ENCODE assay signal across 8 cellular contexts in genomic region chr16:681746-682427, GRCh38. TPM values are rescaled to one million over a fixed set of nuclear protein-coding genes. Genes with fewer than 3 reads are reported as not detected.
A peak's percentile ranks its signal among the peaks of the same experiment; 100 is the strongest.
DNase-seq lines count a peak whose midpoint lies in the region; ATAC-seq and TF ChIP-seq lines count a peak whose summit lies in the region.

No MANE protein-coding gene starts in this region.

- peak overlapping the region; percentile 66 to 84 (median 81) for H3K4me3 Mint-ChIP-seq in CD8-positive, alpha-beta memory T cell
- H3K4me3 Mint-ChIP-seq in MCF 10A (ENCODE audit: unreplicated experiment): peak overlapping the region; percentile 76
- H3K4me3 Mint-ChIP-seq in nephron: peak overlapping the region; percentile 77 to 85 (median 83)

- peaks cover 8% of the 10 kb centered on the region for H3K36me3 ChIP-seq in CD8-positive, alpha-beta memory T cell (ENCODE audit: insufficient read depth, low read length)

- peak overlapping the region in 6 of 8 donors; percentile 12 to 94 (median 67) for H3K27ac Mint-ChIP-seq in CD8-positive, alpha-beta memory T cell
- peak overlapping the region; percentile 57 for H3K27ac Mint-ChIP-seq in MCF 10A (ENCODE audit: low read depth, unreplicated experiment)
- H3K27ac Mint-ChIP-seq in nephron: no peak overlapping the region

- no peaks in the 10 kb centered on the region for H3K9me3 Mint-ChIP-seq in CD8-positive, alpha-beta memory T cell
- H3K9me3 Mint-ChIP-seq in MCF 10A (ENCODE audit: unreplicated experiment): no peaks in the 10 kb centered on the region
- H3K9me3 Mint-ChIP-seq in nephron: no peaks in the 10 kb centered on the region

- H3K27me3 Mint-ChIP-seq in CD8-positive, alpha-beta memory T cell: no peaks in the 10 kb centered on the region
- H3K27me3 Mint-ChIP-seq in MCF 10A (ENCODE audit: insufficient read depth, unreplicated experiment) (no peaks in the 10 kb centered on the region), nephron (ENCODE audit: low read depth) (no peaks in the 10 kb centered on the region)

- no peaks in the 10 kb centered on the region for H3K27me3 ChIP-seq in CD8-positive, alpha-beta memory T cell (ENCODE audit: insufficient read depth, low read length, poor library complexity, severe bottlenecking)

- no peaks in the 10 kb centered on the region for H3K9me3 ChIP-seq in CD8-positive, alpha-beta memory T cell (ENCODE audit: low read length)

- CTCF ChIA-PET in CD8-positive, alpha-beta memory T cell (lab: Charles Lee): interaction anchor here (1.3 to 2.3 kb wide), 5 partner anchors 8 to 14 kb away, joined by 3 to 8 read pairs (median 7); partner anchors contain the start of genes RHOT2 and WDR24
- CTCF ChIA-PET in MCF 10A (lab: Yijun Ruan, JAX): interaction anchor here (1.0 to 1.8 kb wide), 3 partner anchors 14 to 31 kb away, joined by 4 to 9 read pairs (median 5); partner anchors contain the start of gene RHOT2

- ATAC-seq in GM21423 (IDR thresholded peaks at IDR 0.05; ENCODE audit: unreplicated experiment): no peak
- no peak for ATAC-seq in Right ventricle myocardium inferior
- ATAC-seq in GM21515 (IDR thresholded peaks at IDR 0.05; ENCODE audit: unreplicated experiment): no peak
- ATAC-seq in GM21717 (IDR thresholded peaks at IDR 0.05; ENCODE audit: unreplicated experiment): no peak

- peaks cover 13 to 55% (median 18%) of the 10 kb centered on the region in 3 donors for H3K4me1 Mint-ChIP-seq in CD8-positive, alpha-beta memory T cell
- peaks cover 6% of the 10 kb centered on the region for H3K4me1 Mint-ChIP-seq in MCF 10A (ENCODE audit: insufficient read depth, unreplicated experiment)
- peaks cover 4% of the 10 kb centered on the region for H3K4me1 Mint-ChIP-seq in nephron

- TF ChIP-seq CTCF in LNCaP clone FGC (IDR thresholded peaks at IDR 0.05; ENCODE audit: control insufficient read depth, extremely low read depth, insufficient read depth) (no peak), MCF 10A (IDR thresholded peaks at IDR 0.05; ENCODE audit: unreplicated experiment) (no peak), nephron (IDR thresholded peaks at IDR 0.05; ENCODE audit: unreplicated experiment in 3 of 3) (no peak)

- no peak overlapping the region for H3K4me3 ChIP-seq in CD8-positive, alpha-beta memory T cell (ENCODE audit: low read length)
- peak overlapping the region; percentile 72 for H3K4me3 ChIP-seq in LNCaP clone FGC (ENCODE audit: low read depth, low read length)

- peaks cover 36% of the 10 kb centered on the region for H3K4me1 ChIP-seq in CD8-positive, alpha-beta memory T cell (ENCODE audit: insufficient read depth, low read length)

- H3K36me3 Mint-ChIP-seq in CD8-positive, alpha-beta memory T cell: peaks cover 0 to 33% (median 3%) of the 10 kb centered on the region in 3 donors
- peaks cover 59% of the 10 kb centered on the region for H3K36me3 Mint-ChIP-seq in MCF 10A (ENCODE audit: insufficient read depth, unreplicated experiment)
- H3K36me3 Mint-ChIP-seq in nephron (ENCODE audit: low read depth): no peaks in the 10 kb centered on the region

- intact Hi-C loops in MCF 10A (cut with micrococcal nuclease): no loop called here
- intact Hi-C loops in Right ventricle myocardium inferior (cut with DNase I): loop anchor here (10.0 kb wide), 1 partner anchor 1653 kb away; no protein-coding TSS in a partner anchor

- TSS peak; percentile 76 for BruUV-seq in MCF 10A (replicated peaks; lab: Mats Ljungman, UMichigan)

- H3K27ac ChIP-seq in CD8-positive, alpha-beta memory T cell (ENCODE audit: low read depth, low read length): peak overlapping the region; percentile 72

- no peak for DNase-seq in CD8-positive, alpha-beta memory T cell
- no peak for DNase-seq in LNCaP clone FGC (ENCODE audit: low read depth)
- DNase-seq in MCF 10A (ENCODE audit: unreplicated experiment): peak; percentile 42
- no peak for DNase-seq in Right ventricle myocardium inferior (ENCODE audit: missing footprints)

- POLR2A ChIA-PET in CD8-positive, alpha-beta memory T cell (lab: Charles Lee): interaction anchor here (0.6 to 1.8 kb wide), 4 partner anchors 8 to 1088 kb away, joined by 3 to 15 read pairs (median 6); partner anchors contain the start of gene WDR24
- POLR2A ChIA-PET in MCF 10A (lab: Yijun Ruan, JAX): interaction anchor here (0.6 to 3.9 kb wide), 18 partner anchors 8 to 155 kb away, joined by 3 to 32 read pairs (median 7); partner anchors contain the start of genes ANTKMT, CAPN15, CCDC78 and FBXL16

RNA-seq across cellular contexts. Expression of gene STUB1, which starts 1.7 kb away (rescaled TPM):
- 100 to 1,000 TPM; 111 to 124 TPM for total RNA-seq in CD8-positive, alpha-beta memory T cell
- polyA plus RNA-seq in CD8-positive, alpha-beta memory T cell: 161 TPM
- 99.3 and 124 TPM in 2 replicates for total RNA-seq in MCF 10A (2022)
- 120 TPM for total RNA-seq in Right ventricle myocardium inferior

RNA-seq across cellular contexts. Expression of gene JMJD8, which starts 2.2 kb away (rescaled TPM):
- total RNA-seq in CD8-positive, alpha-beta memory T cell: 10 to 100 TPM; 53.0 to 55.9 TPM
- 56.6 TPM for polyA plus RNA-seq in CD8-positive, alpha-beta memory T cell
- total RNA-seq in MCF 10A (2022): 23.6 and 33.4 TPM in 2 replicates
- 46.4 TPM for total RNA-seq in Right ventricle myocardium inferior

RNA-seq across cellular contexts. Expression of gene RHBDL1, which starts 6.4 kb away (rescaled TPM):
- total RNA-seq in CD8-positive, alpha-beta memory T cell: under 1 TPM; 0.33 to 0.44 TPM
- 0.29 TPM for polyA plus RNA-seq in CD8-positive, alpha-beta memory T cell
- total RNA-seq in MCF 10A (2022) (3.0 and 4.5 TPM in 2 replicates), Right ventricle myocardium inferior (2.1 TPM)

RNA-seq across cellular contexts. Expression of gene WDR24, which starts 8.3 kb away (rescaled TPM):
- total RNA-seq in CD8-positive, alpha-beta memory T cell: 10 to 100 TPM; 23.9 to 25.2 TPM
- polyA plus RNA-seq in CD8-positive, alpha-beta memory T cell: 15.4 TPM
- total RNA-seq in MCF 10A (2022): 12.2 and 13.9 TPM in 2 replicates
- 7.8 TPM for total RNA-seq in Right ventricle myocardium inferior

RNA-seq across cellular contexts. Expression of gene RHOT2, which starts 14.0 kb away (rescaled TPM):
- 100 to 1,000 TPM; 140 to 151 TPM for total RNA-seq in CD8-positive, alpha-beta memory T cell
- 49.6 TPM for polyA plus RNA-seq in CD8-positive, alpha-beta memory T cell
- total RNA-seq in MCF 10A (2022): 110 and 118 TPM in 2 replicates
- total RNA-seq in Right ventricle myocardium inferior: 86.0 TPM

Comparison
In these comparisons a context has a peak if more than half of its experiments do, and no peak if none do; other contexts are left out.
1. H3K27ac Mint-ChIP-seq: peak in CD8-positive, alpha-beta memory T cell (6 of 8) and MCF 10A (single experiment); none in nephron (0 of 3).
2. Peak in every context shown above with its lines, with median percentiles within 50 percentile points of each other: H3K4me3 Mint-ChIP-seq.